12 cellular contexts compared by ENCODE assay signal in genomic region chr13:114027046-114027760, GRCh38. TPM values are rescaled to one million over a fixed set of nuclear protein-coding genes. Genes with fewer than 3 reads are reported as not detected.
A peak's percentile ranks its signal among the peaks of the same experiment; 100 is the strongest.
DNase-seq lines count a peak whose midpoint lies in the region; ATAC-seq, FAIRE-seq and TF ChIP-seq lines count a peak whose summit lies in the region.
"Had no signal": no experiment of that assay in that cellular context is flagged by ENCODE, and none has a peak within 500 bp of the region (broad histone marks: within the 10 kb centered on the region; RNA-seq: fewer than 3 reads in every experiment).

No MANE protein-coding gene starts in this region.

- H3K4me3 ChIP-seq in choroid plexus epithelial cell (ENCODE audit: low read depth, low read length) (no peak overlapping the region), left lung (no peak overlapping the region), transverse colon (no peak overlapping the region)
- H3K4me3 ChIP-seq: A549, mucosa of descending colon, testis had no signal

- H3K36me3 Mint-ChIP-seq in activated T-cell treated with anti-CD3 and anti-CD28 coated beads, Interleukin-2, amount 50 U/mL, for 72 hours (ENCODE audit: insufficient read depth in 2 of 2), result peaks cover 11 to 15% of the 10 kb centered on the region in 2 donors

- H3K27me3 Mint-ChIP-seq in activated T-cell treated with anti-CD3 and anti-CD28 coated beads, Interleukin-2, amount 50 U/mL, for 72 hours (ENCODE audit: low read depth), result no peaks in the 10 kb centered on the region
- H3K27me3 Mint-ChIP-seq: activated naive CD8-positive, alpha-beta T cell treated with anti-CD3 and anti-CD28 coated beads, Interleukin-2, amount 10 ng/mL, durations not matched to agents 7 days and 5 days had no signal

- peaks cover 0 to 53% of the 10 kb centered on the region in 2 donors for H3K36me3 ChIP-seq in left lung
- no peaks in the 10 kb centered on the region for H3K36me3 ChIP-seq in transverse colon

- TF ChIP-seq CTCF in choroid plexus epithelial cell (conservative IDR thresholded peaks at IDR 0.05; ENCODE audit: low read depth, low read length), result no peak
- no peak for TF ChIP-seq CTCF in left lung (IDR thresholded peaks at IDR 0.05)
- TF ChIP-seq CTCF in transverse colon (IDR thresholded peaks at IDR 0.05), result no peak

- H3K27ac ChIP-seq in left lung, result peak overlapping the region; percentile 20 to 57
- peak overlapping the region; percentile 40 to 78 (median 64) for H3K27ac ChIP-seq in transverse colon
- H3K27ac ChIP-seq: A549, testis had no signal

- TF ChIP-seq POLR2A in transverse colon (IDR thresholded peaks at IDR 0.05) (no peak), GM12891 (IDR thresholded peaks at IDR 0.05; ENCODE audit: low read depth, low read length) (no peak)

- H3K27ac Mint-ChIP-seq in activated T-cell treated with anti-CD3 and anti-CD28 coated beads, Interleukin-2, amount 50 U/mL, for 72 hours, result peak overlapping the region; percentile 55
- H3K27ac Mint-ChIP-seq: activated naive CD8-positive, alpha-beta T cell treated with anti-CD3 and anti-CD28 coated beads, Interleukin-2, amount 10 ng/mL, durations not matched to agents 7 days and 5 days had no signal

- TF ChIP-seq EP300 in transverse colon (IDR thresholded peaks at IDR 0.05; ENCODE audit: low read depth), result no peak

- in situ Hi-C loops in transverse colon (cut with MboI; ENCODE audit: low pct_ligation_motif_present in 1 of 4, low pct_unique_long_range_greater_than_20kb in 1 of 4, low sequenced_read_pairs in 3 of 4), result no loop called here

- H3K4me1 ChIP-seq in left lung (peaks cover 0 to 14% of the 10 kb centered on the region in 2 donors), transverse colon (peaks cover 15 to 33% (median 26%) of the 10 kb centered on the region in 4 donors)

- ATAC-seq in activated T-cell treated with anti-CD3 and anti-CD28 coated beads, Interleukin-2, amount 50 U/mL, for 72 hours (replicated peaks in 1 of 2), result no peak
- ATAC-seq in left lung (peak; percentile 33), HG03139 (IDR thresholded peaks at IDR 0.05; ENCODE audit: unreplicated experiment) (no peak)
- ATAC-seq: A549, mucosa of descending colon had no signal

- no peak for DNase-seq in activated T-cell treated with anti-CD3 and anti-CD28 coated beads, Interleukin-2, amount 50 U/mL, for 72 hours
- no peak for DNase-seq in activated T-cell treated with anti-CD3 and anti-CD28 coated beads, Interleukin-2, amount 50 U/mL, for 1 hour
- DNase-seq in choroid plexus epithelial cell (ENCODE audit: low read depth) (peak; percentile 53), left lung (peak in 1 of 2 donors; percentile 79), transverse colon (no peak), GM12891 (ENCODE audit: insufficient read length, low spot score) (no peak)
- no peak for DNase-seq in effector CD8-positive, alpha-beta T cell (lab: John Stamatoyannopoulos, UW)
- DNase-seq: activated naive CD8-positive, alpha-beta T cell treated with anti-CD3 and anti-CD28 coated beads, Interleukin-2, amount 10 ng/mL, durations not matched to agents 7 days and 5 days; testis had no signal

- FAIRE-seq in GM12891 (lab: Jason Lieb, UNC), result no peak
- FAIRE-seq: A549 had no signal

- intact Hi-C loops in left lung (cut with DNase I) (no loop called here), transverse colon (cut with DNase I; ENCODE audit: low total_unique reads) (no loop called here)

- no peaks in the 10 kb centered on the region for H3K9me3 ChIP-seq in left lung
- H3K9me3 ChIP-seq in transverse colon, result no peaks in the 10 kb centered on the region
- H3K9me3 ChIP-seq: A549, mucosa of descending colon, testis had no signal

- peaks cover 5% of the 10 kb centered on the region for H3K4me1 Mint-ChIP-seq in activated T-cell treated with anti-CD3 and anti-CD28 coated beads, Interleukin-2, amount 50 U/mL, for 72 hours (ENCODE audit: low read depth)

- WGBS in transverse colon (ENCODE audit: low coverage in 1 of 2), 2 donors, result 58 to 70% methylated on average over 6 to 22 of the region's 22 CpGs

- H3K27me3 ChIP-seq in left lung (no peaks in the 10 kb centered on the region), transverse colon (no peaks in the 10 kb centered on the region)
- H3K27me3 ChIP-seq: testis had no signal

- H3K4me3 Mint-ChIP-seq in activated T-cell treated with anti-CD3 and anti-CD28 coated beads, Interleukin-2, amount 50 U/mL, for 72 hours, result no peak overlapping the region
- H3K4me3 Mint-ChIP-seq: activated naive CD8-positive, alpha-beta T cell treated with anti-CD3 and anti-CD28 coated beads, Interleukin-2, amount 10 ng/mL, durations not matched to agents 7 days and 5 days had no signal

- H3K9me3 Mint-ChIP-seq in activated T-cell treated with anti-CD3 and anti-CD28 coated beads, Interleukin-2, amount 50 U/mL, for 72 hours, result peaks cover 0 to 6% of the 10 kb centered on the region in 2 donors

TF ChIP-seq in GM12891, 5 proteins besides CTCF, POLR2A, EP300 and RAD21:
- no peak for TF ChIP-seq TAF1 (IDR thresholded peaks at IDR 0.05; ENCODE audit: low read depth, low read length)
- TF ChIP-seq PAX5 (IDR thresholded peaks at IDR 0.05; ENCODE audit: insufficient read depth, low read length, severe bottlenecking), result no peak
- TF ChIP-seq SPI1 (IDR thresholded peaks at IDR 0.05; ENCODE audit: low read depth, low read length), result no peak
- no peak for TF ChIP-seq POLR2AphosphoS5 (IDR thresholded peaks at IDR 0.05; ENCODE audit: low read depth, low read length)
- no peak for TF ChIP-seq POU2F2 (IDR thresholded peaks at IDR 0.05; ENCODE audit: low read depth, low read length)

RNA-seq across cellular contexts. Expression of gene C13orf46, which starts 53.3 kb away (rescaled TPM):
- 1 to 10 TPM; 4.6 to 6.9 TPM for total RNA-seq in activated T-cell treated with anti-CD3 and anti-CD28 coated beads, Interleukin-2, amount 50 U/mL, for 72 hours
- 1 to 10 TPM; 7.1 to 7.5 TPM for total RNA-seq in left lung
- 10 to 100 TPM in 1 of 4 donors, 1 to 10 TPM in 1, under 1 TPM in 1, not detected in 1; 0.41 to 77.4 (median 1.1) TPM for total RNA-seq in transverse colon
- polyA plus RNA-seq in GM12891 (2012; ENCODE audit: low read depth, missing spikeins), result 0.15 TPM
